ENCODE assay signal across 8 cellular contexts in genomic region chr6:156963712-156964700, GRCh38.
DNase-seq lines count a peak whose midpoint lies in the region; ATAC-seq and TF ChIP-seq lines count a peak whose summit lies in the region.

No MANE protein-coding gene starts in this region.

- H3K27ac Mint-ChIP-seq in nephron progenitor cell, result peak overlapping the region; percentile 75

- DNase-seq in DMS79 treated with DMSO at 0.1 percent for 48 hours (lab: John Stamatoyannopoulos, UW) (peak; percentile 27), DMS79 (lab: John Stamatoyannopoulos, UW) (no peak), NCI-H69 (lab: John Stamatoyannopoulos, UW) (peak; percentile 48), coronary artery (ENCODE audit: low spot score) (no peak), nephron progenitor cell (no peak), mucosa of gallbladder (ENCODE audit: low spot score) (no peak), DMS153 (lab: John Stamatoyannopoulos, UW) (no peak)

- no peak for TF ChIP-seq CTCF in coronary artery (IDR thresholded peaks at IDR 0.05)
- TF ChIP-seq CTCF in nephron progenitor cell (IDR thresholded peaks at IDR 0.05), result no peak

- H3K27me3 Mint-ChIP-seq in nephron progenitor cell (ENCODE audit: low read depth, poor library complexity), result no peaks in the 10 kb centered on the region

- no peak overlapping the region for H3K4me3 Mint-ChIP-seq in nephron progenitor cell

- H3K36me3 Mint-ChIP-seq in nephron progenitor cell (ENCODE audit: low read depth), result peaks cover 18% of the 10 kb centered on the region

- peak overlapping the region; percentile 65 for H3K4me3 ChIP-seq in coronary artery

- H3K27ac ChIP-seq in coronary artery, result peak overlapping the region in 1 of 2 donors; percentile 44

- H3K4me1 Mint-ChIP-seq in nephron progenitor cell, result peaks cover 26% of the 10 kb centered on the region

- H3K9me3 Mint-ChIP-seq in nephron progenitor cell, result no peaks in the 10 kb centered on the region

- no peak for ATAC-seq in GM21825 (IDR thresholded peaks at IDR 0.05; ENCODE audit: unreplicated experiment)

Comparison
In these comparisons a context has a peak if more than half of its experiments do, and no peak if none do; other contexts are left out.
1. DNase-seq: peak in DMS79 treated with DMSO at 0.1 percent for 48 hours (single experiment) and NCI-H69 (single experiment); none in DMS79 (single experiment), coronary artery (single experiment), nephron progenitor cell (single experiment), mucosa of gallbladder (single experiment) and DMS153 (single experiment).